28 cellular contexts compared by ENCODE assay signal in genomic region chr9:94808926-94809700, GRCh38.
DNase-seq lines count a peak whose midpoint lies in the region; ATAC-seq and TF ChIP-seq lines count a peak whose summit lies in the region.
"Had no signal": no experiment of that assay in that cellular context is flagged by ENCODE, and none has a peak within 500 bp of the region (broad histone marks: within the 10 kb centered on the region; RNA-seq: fewer than 3 reads in every experiment).

No MANE protein-coding gene starts in this region.

- 97 to 99% methylated on average over 6 of the region's 6 CpGs for WGBS in GM23248 (ENCODE audit: low coverage in 1 of 2, low lambda C conversion rate in 2 of 2, missing lambda C conversion rate in 2 of 2), 2 experiments

- intact Hi-C loops in left ventricle myocardium inferior (cut with micrococcal nuclease): no loop called here
- intact Hi-C loops in cardiac septum (cut with DNase I): loop anchor here (5.0 kb wide), 1 partner anchor 108 kb away; no protein-coding TSS in a partner anchor
- intact Hi-C loops in gastrocnemius medialis (cut with DNase I; ENCODE audit: low total_unique reads): loop anchor here (5.0 kb wide), 1 partner anchor 198 kb away; no protein-coding TSS in a partner anchor

- no peak overlapping the region for H3K4me3 Mint-ChIP-seq in GM23338
- H3K4me3 Mint-ChIP-seq: activated naive CD4-positive, alpha-beta T cell treated with anti-CD3 and anti-CD28 coated beads, Interleukin-2, amount 10 ng/mL, durations not matched to agents 7 days and 5 days; activated T-helper 1 cell treated with anti-CD3 and anti-CD28 coated beads, Interleukin-12 subunit alpha, Interleukin-12 subunit beta, Interleukin-2, Interleukin-4 antibody, amounts not matched to agents 30 ng/mL and 10 ng/mL and 1 ng/mL, durations not matched to agents 14 hours and 24 hours and 36 hours; CD8-positive, alpha-beta memory T cell; mesothelial cell of epicardium; naive thymus-derived CD8-positive, alpha-beta T cell; stimulated activated effector memory CD8-positive, alpha-beta T cell treated with anti-CD3 and anti-CD28 coated beads, Interleukin-12 subunit alpha, Interleukin-12 subunit beta, amount 100 ng/mL, for 72 hours had no signal

- H3K4me1 Mint-ChIP-seq in GM23338: peaks cover 17% of the 10 kb centered on the region; the same call in 2 of the 3 replicates
- H3K4me1 Mint-ChIP-seq: activated naive CD4-positive, alpha-beta T cell treated with anti-CD3 and anti-CD28 coated beads, Interleukin-2, amount 10 ng/mL, durations not matched to agents 7 days and 5 days had no signal

- H3K4me2 ChIP-seq in GM23248 (ENCODE audit: unreplicated experiment) (no peak overlapping the region), GM23338 (no peak overlapping the region)

- H3K9me3 Mint-ChIP-seq in GM23338: no peaks in the 10 kb centered on the region
- H3K9me3 Mint-ChIP-seq: activated naive CD4-positive, alpha-beta T cell treated with anti-CD3 and anti-CD28 coated beads, Interleukin-2, amount 10 ng/mL, durations not matched to agents 7 days and 5 days; activated T-helper 1 cell treated with anti-CD3 and anti-CD28 coated beads, Interleukin-12 subunit alpha, Interleukin-12 subunit beta, Interleukin-2, Interleukin-4 antibody, amounts not matched to agents 30 ng/mL and 10 ng/mL and 1 ng/mL, durations not matched to agents 14 hours and 24 hours and 36 hours; CD8-positive, alpha-beta memory T cell; mesothelial cell of epicardium; naive thymus-derived CD8-positive, alpha-beta T cell; stimulated activated effector memory CD8-positive, alpha-beta T cell treated with anti-CD3 and anti-CD28 coated beads, Interleukin-12 subunit alpha, Interleukin-12 subunit beta, amount 100 ng/mL, for 72 hours had no signal

- H3K4me3 ChIP-seq in left ventricle myocardium inferior (no peak overlapping the region), gastrocnemius medialis (no peak overlapping the region), GM23248 (no peak overlapping the region), GM23338 (no peak overlapping the region)
- H3K4me3 ChIP-seq: gastroesophageal sphincter, Peyer's patch, SJCRH30 had no signal

- TF ChIP-seq CTCF in left ventricle myocardium inferior (IDR thresholded peaks at IDR 0.05; ENCODE audit: borderline replicate concordance): no peak
- TF ChIP-seq CTCF in gastrocnemius medialis (IDR thresholded peaks at IDR 0.05 in 4 of 5, conservative IDR thresholded peaks at IDR 0.05 in 1 of 5): no peak
- TF ChIP-seq CTCF in GM23338 (conservative IDR thresholded peaks at IDR 0.05; ENCODE audit: low read depth in 2 of 2): no peak

- H3K79me2 ChIP-seq in GM23248 (ENCODE audit: insufficient read depth) (no peaks in the 10 kb centered on the region), GM23338 (replicated peaks; ENCODE audit: insufficient read depth) (no peaks in the 10 kb centered on the region)

- H3K9ac ChIP-seq in GM23248: no peak overlapping the region

- H4K20me1 ChIP-seq in GM23248 (ENCODE audit: insufficient read depth): no peaks in the 10 kb centered on the region
- H4K20me1 ChIP-seq in GM23338 (replicated peaks; ENCODE audit: insufficient read depth): 0 out of 2 replicates have a peak, but pooled peaks cover 3% of the 10 kb centered on the region

- H3K36me3 ChIP-seq in left ventricle myocardium inferior (peaks cover 7% of the 10 kb centered on the region), gastrocnemius medialis (no peaks in the 10 kb centered on the region), GM23248 (ENCODE audit: low read depth) (no peaks in the 10 kb centered on the region), GM23338 (ENCODE audit: insufficient read depth) (no peaks in the 10 kb centered on the region)
- H3K36me3 ChIP-seq: SJCRH30 had no signal

- peak overlapping the region; percentile 51 for H3K27ac ChIP-seq in left ventricle myocardium inferior (replicated peaks)
- H3K27ac ChIP-seq in gastrocnemius medialis: peak overlapping the region; percentile 71 to 82 (median 79)
- H3K27ac ChIP-seq in GM23248: no peak overlapping the region; the same call in 1 of the 2 replicates
- H3K27ac ChIP-seq in GM23338 (ENCODE audit: low read depth): no peak overlapping the region
- H3K27ac ChIP-seq: gastroesophageal sphincter, Peyer's patch, SJCRH30 had no signal

- no peak overlapping the region for H3K27ac Mint-ChIP-seq in GM23338
- H3K27ac Mint-ChIP-seq: activated naive CD4-positive, alpha-beta T cell treated with anti-CD3 and anti-CD28 coated beads, Interleukin-2, amount 10 ng/mL, durations not matched to agents 7 days and 5 days; activated T-helper 1 cell treated with anti-CD3 and anti-CD28 coated beads, Interleukin-12 subunit alpha, Interleukin-12 subunit beta, Interleukin-2, Interleukin-4 antibody, amounts not matched to agents 30 ng/mL and 10 ng/mL and 1 ng/mL, durations not matched to agents 14 hours and 24 hours and 36 hours; mesothelial cell of epicardium; naive thymus-derived CD8-positive, alpha-beta T cell; stimulated activated effector memory CD8-positive, alpha-beta T cell treated with anti-CD3 and anti-CD28 coated beads, Interleukin-12 subunit alpha, Interleukin-12 subunit beta, amount 100 ng/mL, for 72 hours had no signal

- H3K4me1 ChIP-seq in left ventricle myocardium inferior (peaks cover 84% of the 10 kb centered on the region), gastrocnemius medialis (peaks cover 48 to 58% of the 10 kb centered on the region in 2 donors), GM23248 (ENCODE audit: insufficient read depth) (peaks cover 39% of the 10 kb centered on the region), GM23338 (ENCODE audit: insufficient read depth) (no peaks in the 10 kb centered on the region)

- H3F3A ChIP-seq in GM23248 (ENCODE audit: insufficient read depth): peaks cover 22% of the 10 kb centered on the region
- no peaks in the 10 kb centered on the region for H3F3A ChIP-seq in GM23338 (replicated peaks; ENCODE audit: low read depth)

- in situ Hi-C loops in gastrocnemius medialis (cut with MboI; ENCODE audit: low sequenced_read_pairs in 4 of 4) (no loop called here), GM23248 (cut with MboI) (no loop called here)

- DNase-seq in left ventricle myocardium inferior: no peak
- no peak for DNase-seq in cardiac septum (ENCODE audit: low spot score)
- peak; percentile 81 for DNase-seq in glomerular visceral epithelial cell (ENCODE audit: extremely low spot score)
- no peak for DNase-seq in gastrocnemius medialis
- DNase-seq in GM23248: no peak
- DNase-seq in CD1c-positive myeloid dendritic cell (ENCODE audit: extremely low spot score): no peak
- no peak for DNase-seq in GM23338 (ENCODE audit: low spot score)
- DNase-seq: activated CD4-positive, alpha-beta T cell treated with anti-CD3 and anti-CD28 coated beads, Interleukin-2, amount 50 U/mL, for 4 hours; activated CD4-positive, CD25-positive, alpha-beta regulatory T cell; activated naive CD4-positive, alpha-beta T cell treated with anti-CD3 and anti-CD28 coated beads, Interleukin-2, amount 10 ng/mL, durations not matched to agents 7 days and 5 days; amniotic stem cell; CD8-positive, alpha-beta memory T cell; left ventricle myocardium superior; naive thymus-derived CD8-positive, alpha-beta T cell; NCI-H1048; NCI-H1694 treated with DMSO at 0.1 percent for 48 hours; NCI-H2171 treated with DMSO at 0.1 percent for 48 hours; NCI-H524 treated with DMSO at 0.1 percent for 48 hours; Peyer's patch; right cardiac atrium; SJCRH30; stimulated activated CD4-positive, alpha-beta T cell treated with anti-CD3 and anti-CD28 coated beads, Interleukin-12 subunit alpha, Interleukin-12 subunit beta, amount 100 ng/mL, for 4 hours; stimulated activated CD4-positive, alpha-beta T cell treated with anti-CD3 and anti-CD28 coated beads, Interleukin-4, amount 100 ng/mL, for 1 hour had no signal

- no peaks in the 10 kb centered on the region for H3K27me3 ChIP-seq in left ventricle myocardium inferior (ENCODE audit: low read depth)
- H3K27me3 ChIP-seq in gastrocnemius medialis: no peaks in the 10 kb centered on the region
- no peaks in the 10 kb centered on the region for H3K27me3 ChIP-seq in GM23248 (replicated peaks; ENCODE audit: insufficient read depth)
- no peaks in the 10 kb centered on the region for H3K27me3 ChIP-seq in GM23338 (ENCODE audit: insufficient read depth)
- H3K27me3 ChIP-seq: gastroesophageal sphincter, Peyer's patch, SJCRH30 had no signal

- no peaks in the 10 kb centered on the region for H3K27me3 Mint-ChIP-seq in GM23338 (ENCODE audit: insufficient read depth, low read depth, poor library complexity)
- H3K27me3 Mint-ChIP-seq: activated naive CD4-positive, alpha-beta T cell treated with anti-CD3 and anti-CD28 coated beads, Interleukin-2, amount 10 ng/mL, durations not matched to agents 7 days and 5 days; CD8-positive, alpha-beta memory T cell; naive thymus-derived CD8-positive, alpha-beta T cell had no signal

- no peak for TF ChIP-seq POLR2A in gastrocnemius medialis (IDR thresholded peaks at IDR 0.05)

- H3K9me2 ChIP-seq in GM23248 (ENCODE audit: insufficient read depth) (no peaks in the 10 kb centered on the region), GM23338 (ENCODE audit: insufficient read depth) (no peaks in the 10 kb centered on the region)

- no peaks in the 10 kb centered on the region for H3K9me3 ChIP-seq in left ventricle myocardium inferior (replicated peaks)
- no peaks in the 10 kb centered on the region for H3K9me3 ChIP-seq in gastrocnemius medialis
- H3K9me3 ChIP-seq in GM23248 (ENCODE audit: low read depth): no peaks in the 10 kb centered on the region
- H3K9me3 ChIP-seq: gastroesophageal sphincter, Peyer's patch, SJCRH30 had no signal

- no peaks in the 10 kb centered on the region for H3K36me3 Mint-ChIP-seq in GM23338 (ENCODE audit: low read depth)

- ATAC-seq in gastrocnemius medialis: no peak
- no peak for ATAC-seq in GM21528 (IDR thresholded peaks at IDR 0.05; ENCODE audit: low FRiP score, unreplicated experiment)
- ATAC-seq in GM23338: no peak
- ATAC-seq: gastroesophageal sphincter; naive thymus-derived CD8-positive, alpha-beta T cell; stimulated activated effector memory CD8-positive, alpha-beta T cell treated with anti-CD3 and anti-CD28 coated beads, Interleukin-12 subunit alpha, Interleukin-12 subunit beta, amount 100 ng/mL, for 72 hours had no signal

- H2AFZ ChIP-seq in GM23248: no peak overlapping the region
- H2AFZ ChIP-seq in GM23338: no peak overlapping the region

TF ChIP-seq in GM23338, 12 proteins besides CTCF, POLR2A, EP300 and RAD21 (continues in another document):
- no peak for TF ChIP-seq EZH2phosphoT487 (IDR thresholded peaks at IDR 0.05; ENCODE audit: unreplicated experiment)
- no peak for TF ChIP-seq EZH2 (IDR thresholded peaks at IDR 0.05; ENCODE audit: low read depth, unreplicated experiment)

Comparison
In these comparisons a context has a peak if more than half of its experiments do, and no peak if none do; other contexts are left out.
1. H3K27ac ChIP-seq: peak in left ventricle myocardium inferior (single experiment) and gastrocnemius medialis (4 of 4); none in GM23248 (single experiment) and GM23338 (single experiment).